Comparison of ENCODE assay signal across 8 cellular contexts in the genomic region with DNA sequence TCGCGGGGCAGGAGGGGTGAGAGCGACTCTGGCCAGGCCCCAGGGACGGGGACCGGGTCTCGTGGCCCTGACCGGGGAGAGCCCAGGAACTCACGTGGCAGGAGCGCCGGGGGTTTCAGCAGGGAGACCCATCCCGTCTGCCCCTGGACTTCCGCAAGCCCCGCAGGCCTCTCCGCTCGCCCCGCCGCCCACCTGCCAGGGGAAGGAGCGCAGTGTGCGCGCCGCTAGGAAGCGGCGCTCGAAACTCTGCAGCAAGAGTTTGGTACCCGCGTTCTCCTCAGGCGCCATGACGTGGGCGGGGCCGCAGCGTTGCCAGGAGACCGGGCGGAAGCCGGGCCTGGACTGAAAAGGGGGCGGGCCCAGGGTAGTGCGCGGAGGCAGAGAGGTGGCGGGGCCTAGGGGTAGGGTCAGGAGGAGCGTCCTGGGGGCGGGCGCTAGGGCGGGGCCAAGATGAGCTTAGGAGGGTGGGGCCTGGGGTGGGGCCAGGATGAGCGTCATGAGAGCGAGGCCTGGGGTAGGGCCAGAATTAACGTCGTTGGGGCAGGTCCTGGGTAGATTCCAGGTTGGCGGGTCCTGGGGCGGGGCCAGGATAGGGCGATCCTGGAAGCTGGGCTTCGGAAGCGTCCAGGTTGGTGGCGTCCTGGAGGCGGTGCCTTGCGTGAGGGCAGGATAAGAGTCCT.
DNase-seq lines count a peak whose midpoint lies in the region; ATAC-seq and TF ChIP-seq lines count a peak whose summit lies in the region.

No MANE protein-coding gene starts in this region.

- peak overlapping the region; percentile 93 for H3K4me3 ChIP-seq in AG09309 (ENCODE audit: control insufficient read depth, low read depth, low read length)

- DNase-seq in AG09309 (ENCODE audit: low read depth) (peak; percentile 89), NCI-H345 (lab: John Stamatoyannopoulos, UW) (peak; percentile 96), cerebellar cortex (ENCODE audit: low spot score) (peak; percentile 98), islet precursor cell (peak; percentile 100)
- peak; percentile 99 for DNase-seq in activated CD4-positive, CD25-positive, alpha-beta regulatory T cell treated with anti-CD3 and anti-CD28 coated beads, Interleukin-2, amount 50 U/mL, for 16 hours (ENCODE audit: low read depth, low spot score)
- DNase-seq in stimulated activated CD4-positive, alpha-beta T cell treated with anti-CD3 and anti-CD28 coated beads, Interleukin-12 subunit alpha, Interleukin-12 subunit beta, amount 100 ng/mL, for 4 hours = peak; percentile 100

- TF ChIP-seq CTCF in AG09309 (IDR thresholded peaks at IDR 0.05; ENCODE audit: control insufficient read depth, insufficient read depth, low read depth, low read length, missing control alignments) = no peak

- ATAC-seq in GM19025 (IDR thresholded peaks at IDR 0.05; ENCODE audit: low read depth, unreplicated experiment) (peak; percentile 100), HG03280 (IDR thresholded peaks at IDR 0.05; ENCODE audit: unreplicated experiment) (peak; percentile 100)

Comparison
In these comparisons a context has a peak if more than half of its experiments do, and no peak if none do; other contexts are left out.
1. Peak in every context shown above with its lines: DNase-seq, ATAC-seq and H3K4me3 ChIP-seq.